Comparison of ENCODE assay signal across 11 cellular contexts in genomic region chr3:11553436-11554235, GRCh38.
DNase-seq lines count a peak whose midpoint lies in the region; ATAC-seq and TF ChIP-seq lines count a peak whose summit lies in the region.
"Had no signal": no experiment of that assay in that cellular context is flagged by ENCODE, and none has a peak within 500 bp of the region (broad histone marks: within the 10 kb centered on the region; RNA-seq: fewer than 3 reads in every experiment).

No MANE protein-coding gene starts in this region.

- intact Hi-C loops in upper lobe of right lung (cut with DNase I) = no loop called here

- TF ChIP-seq CTCF in osteocyte (IDR thresholded peaks at IDR 0.05) (no peak), upper lobe of right lung (IDR thresholded peaks at IDR 0.05) (no peak)

- H3K9me3 ChIP-seq in upper lobe of right lung = no peaks in the 10 kb centered on the region

- ATAC-seq in upper lobe of right lung = peak; percentile 53
- ATAC-seq in naive thymus-derived CD8-positive, alpha-beta T cell = no peak
- no peak for ATAC-seq in HG02938 (IDR thresholded peaks at IDR 0.05; ENCODE audit: unreplicated experiment)
- ATAC-seq: activated CD8-positive, alpha-beta T cell treated with anti-CD3 and anti-CD28 coated beads, Interleukin-2, amount 10 ng/mL, durations not matched to agents 7 days and 5 days had no signal

- peaks cover 38% of the 10 kb centered on the region for H3K4me1 ChIP-seq in upper lobe of right lung

- no peak overlapping the region for H3K4me3 Mint-ChIP-seq in osteocyte (ENCODE audit: unreplicated experiment)
- no peak overlapping the region for H3K4me3 Mint-ChIP-seq in naive thymus-derived CD8-positive, alpha-beta T cell
- H3K4me3 Mint-ChIP-seq: activated CD8-positive, alpha-beta T cell treated with anti-CD3 and anti-CD28 coated beads, Interleukin-2, amount 10 ng/mL, durations not matched to agents 7 days and 5 days; activated naive CD4-positive, alpha-beta T cell treated with anti-CD3 and anti-CD28 coated beads, Interleukin-2, amount 50 U/mL, for 24 hours; immature natural killer cell had no signal

- H3K27ac ChIP-seq in angular gyrus (ENCODE audit: low read depth, low read length) (peak overlapping the region; percentile 58), upper lobe of right lung (peak overlapping the region; percentile 47)

- H3K27me3 Mint-ChIP-seq in osteocyte (ENCODE audit: unreplicated experiment) = no peaks in the 10 kb centered on the region
- H3K27me3 Mint-ChIP-seq in naive thymus-derived CD8-positive, alpha-beta T cell = no peaks in the 10 kb centered on the region
- H3K27me3 Mint-ChIP-seq: activated naive CD4-positive, alpha-beta T cell treated with anti-CD3 and anti-CD28 coated beads, Interleukin-2, amount 50 U/mL, for 24 hours had no signal

- H3K36me3 Mint-ChIP-seq in osteocyte (ENCODE audit: unreplicated experiment) = peaks cover 47% of the 10 kb centered on the region
- peaks cover 3 to 47% (median 22%) of the 10 kb centered on the region in 3 donors for H3K36me3 Mint-ChIP-seq in naive thymus-derived CD8-positive, alpha-beta T cell

- no peaks in the 10 kb centered on the region for H3K27me3 ChIP-seq in upper lobe of right lung

- H3K4me3 ChIP-seq in upper lobe of right lung = no peak overlapping the region

- peaks cover 87% of the 10 kb centered on the region for H3K4me1 Mint-ChIP-seq in osteocyte (ENCODE audit: unreplicated experiment)
- peaks cover 0 to 15% (median 6%) of the 10 kb centered on the region in 4 donors for H3K4me1 Mint-ChIP-seq in naive thymus-derived CD8-positive, alpha-beta T cell

- H3K36me3 ChIP-seq in upper lobe of right lung = peaks cover 34% of the 10 kb centered on the region

- POLR2A ChIA-PET in naive thymus-derived CD8-positive, alpha-beta T cell (lab: Charles Lee) = no interaction called here

- H3K27ac Mint-ChIP-seq in osteocyte (ENCODE audit: unreplicated experiment) = peak overlapping the region; percentile 65
- peak overlapping the region in 2 of 10 donors; percentile 28 to 35 for H3K27ac Mint-ChIP-seq in naive thymus-derived CD8-positive, alpha-beta T cell
- H3K27ac Mint-ChIP-seq: activated CD8-positive, alpha-beta T cell treated with anti-CD3 and anti-CD28 coated beads, Interleukin-2, amount 10 ng/mL, durations not matched to agents 7 days and 5 days; immature natural killer cell had no signal

- H3K9me3 Mint-ChIP-seq in osteocyte (ENCODE audit: unreplicated experiment) = no peaks in the 10 kb centered on the region
- H3K9me3 Mint-ChIP-seq in naive thymus-derived CD8-positive, alpha-beta T cell = peaks cover 0 to 25% (median 0%) of the 10 kb centered on the region in 9 donors
- H3K9me3 Mint-ChIP-seq: activated naive CD4-positive, alpha-beta T cell treated with anti-CD3 and anti-CD28 coated beads, Interleukin-2, amount 50 U/mL, for 24 hours; immature natural killer cell had no signal

- DNase-seq in fibroblast of the conjunctiva (ENCODE audit: low read depth) (peak; percentile 43), osteocyte (ENCODE audit: extremely low spot score, unreplicated experiment) (no peak), upper lobe of right lung (no peak)
- no peak for DNase-seq in naive thymus-derived CD8-positive, alpha-beta T cell
- DNase-seq in stimulated activated CD4-positive, alpha-beta T cell treated with anti-CD3 and anti-CD28 coated beads, Interleukin-2, amount 100 ng/mL, for 24 hours = no peak
- DNase-seq: activated CD8-positive, alpha-beta T cell treated with anti-CD3 and anti-CD28 coated beads, Interleukin-2, amount 10 ng/mL, durations not matched to agents 7 days and 5 days; DMS53; immature natural killer cell had no signal
